In genomic region chr5:130141689-130142320, GRCh38 we compare ENCODE assay signal across 8 cellular contexts.
DNase-seq lines count a peak whose midpoint lies in the region; ATAC-seq and TF ChIP-seq lines count a peak whose summit lies in the region.

No MANE protein-coding gene starts in this region.

- peaks cover 4% of the 10 kb centered on the region for H3K27me3 Mint-ChIP-seq in brain

- TF ChIP-seq CTCF in brain (conservative IDR thresholded peaks at IDR 0.05) (peak; percentile 38 to 44), esophagus muscularis mucosa (IDR thresholded peaks at IDR 0.05) (peak in 1 of 3 experiments; percentile 21)

- no peak for TF ChIP-seq EP300 in esophagus muscularis mucosa (IDR thresholded peaks at IDR 0.05)

- peak; percentile 21 for DNase-seq in GM04504 (ENCODE audit: low read depth)
- peak; percentile 40 for DNase-seq in medulla oblongata (ENCODE audit: extremely low spot score)
- no peak for DNase-seq in esophagus muscularis mucosa (ENCODE audit: extremely low spot score)
- DNase-seq in EL = no peak

- ATAC-seq in GM19455 (IDR thresholded peaks at IDR 0.05; ENCODE audit: unreplicated experiment) = peak; percentile 76
- ATAC-seq in HG03575 (IDR thresholded peaks at IDR 0.05; ENCODE audit: extremely low read depth, insufficient number of reproducible peaks, low FRiP score, unreplicated experiment) = peak; percentile 58
- ATAC-seq in HG03469 (IDR thresholded peaks at IDR 0.05; ENCODE audit: unreplicated experiment) = no peak

- H3K4me1 Mint-ChIP-seq in brain = peaks cover 12% of the 10 kb centered on the region

- no peak overlapping the region for H3K27ac ChIP-seq in esophagus muscularis mucosa (replicated peaks in 1 of 4)

- peaks cover 0 to 6% (median 5%) of the 10 kb centered on the region in 5 experiments for H3K9me3 Mint-ChIP-seq in brain

- H3K4me3 Mint-ChIP-seq in brain = no peak overlapping the region

- intact Hi-C loops in esophagus muscularis mucosa (cut with DNase I) = no loop called here

- no peak overlapping the region for H3K4me3 ChIP-seq in esophagus muscularis mucosa

- H3K9me3 ChIP-seq in esophagus muscularis mucosa = peaks cover 0 to 3% (median 0%) of the 10 kb centered on the region in 4 donors

- 75% methylated on average over 2 of the region's 2 CpGs for WGBS in esophagus muscularis mucosa

- H3K4me1 ChIP-seq in esophagus muscularis mucosa = peaks cover 0 to 10% (median 4%) of the 10 kb centered on the region in 4 donors

- no peak for TF ChIP-seq POLR2A in esophagus muscularis mucosa (IDR thresholded peaks at IDR 0.05; ENCODE audit: low read depth)

- no peaks in the 10 kb centered on the region for H3K27me3 ChIP-seq in esophagus muscularis mucosa

- H3K27ac Mint-ChIP-seq in brain = no peak overlapping the region

- H3K36me3 ChIP-seq in esophagus muscularis mucosa = no peaks in the 10 kb centered on the region

- H3K36me3 Mint-ChIP-seq in brain = no peaks in the 10 kb centered on the region

Comparison
In these comparisons a context has a peak if more than half of its experiments do, and no peak if none do; other contexts are left out.
1. DNase-seq: peak in GM04504 (single experiment) and medulla oblongata (single experiment); none in esophagus muscularis mucosa (single experiment) and EL (single experiment).